9 cellular contexts compared by ENCODE assay signal in genomic region chr20:38217791-38218565, GRCh38. TPM values are rescaled to one million over a fixed set of nuclear protein-coding genes. Genes with fewer than 3 reads are reported as not detected.
DNase-seq lines count a peak whose midpoint lies in the region; ATAC-seq lines count a peak whose summit lies in the region.
"Had no signal": no experiment of that assay in that cellular context is flagged by ENCODE, and none has a peak within 500 bp of the region (broad histone marks: within the 10 kb centered on the region; RNA-seq: fewer than 3 reads in every experiment).

No MANE protein-coding gene starts in this region.

- no peaks in the 10 kb centered on the region for H4K20me1 ChIP-seq in GM23248 (ENCODE audit: insufficient read depth)

- no peaks in the 10 kb centered on the region for H3K4me1 Mint-ChIP-seq in activated naive CD8-positive, alpha-beta T cell treated with anti-CD3 and anti-CD28 coated beads, Interleukin-2, amount 50 U/mL, for 24 hours
- H3K4me1 Mint-ChIP-seq in activated T-helper 2 cell treated with anti-CD3 and anti-CD28 coated beads, Interferon-gamma antibody, Interleukin-2, Interleukin-4, amounts not matched to agents 10 μg/mL and 5 μg/mL and 100 μg/mL, durations not matched to agents 14 hours and 24 hours and 36 hours (ENCODE audit: low read depth): no peaks in the 10 kb centered on the region

- no peaks in the 10 kb centered on the region for H3K9me3 ChIP-seq in GM23248 (ENCODE audit: low read depth)

- H3K36me3 ChIP-seq in GM23248 (ENCODE audit: low read depth): no peaks in the 10 kb centered on the region

- peaks cover 12% of the 10 kb centered on the region for H3F3A ChIP-seq in GM23248 (ENCODE audit: insufficient read depth)

- peak overlapping the region; percentile 82 for H3K27ac ChIP-seq in GM23248

- H3K9ac ChIP-seq in GM23248: peak overlapping the region; percentile 63

- H3K4me1 ChIP-seq in GM23248 (ENCODE audit: insufficient read depth): peaks cover 25% of the 10 kb centered on the region

- WGBS in GM23248 (ENCODE audit: low coverage in 1 of 2, low lambda C conversion rate in 2 of 2, missing lambda C conversion rate in 2 of 2), 2 experiments: 17 to 21% methylated on average over 12 to 15 of the region's 15 CpGs

- H3K36me3 Mint-ChIP-seq in activated naive CD8-positive, alpha-beta T cell treated with anti-CD3 and anti-CD28 coated beads, Interleukin-2, amount 50 U/mL, for 24 hours (ENCODE audit: low read depth): no peaks in the 10 kb centered on the region
- no peaks in the 10 kb centered on the region for H3K36me3 Mint-ChIP-seq in activated T-helper 2 cell treated with anti-CD3 and anti-CD28 coated beads, Interferon-gamma antibody, Interleukin-2, Interleukin-4, amounts not matched to agents 10 μg/mL and 5 μg/mL and 100 μg/mL, durations not matched to agents 14 hours and 24 hours and 36 hours (ENCODE audit: low read depth)

- H3K4me2 ChIP-seq in GM23248 (ENCODE audit: unreplicated experiment): peak overlapping the region; percentile 38

- intact Hi-C loops in cardiac septum (cut with DNase I): loop anchor here (2.0 to 5.0 kb wide), 2 partner anchors 47 to 91 kb away; no protein-coding TSS in a partner anchor
- intact Hi-C loops in activated T-helper 2 cell treated with anti-CD3 and anti-CD28 coated beads, Interferon-gamma antibody, Interleukin-2, Interleukin-4, amounts not matched to agents 10 μg/mL and 5 μg/mL and 100 μg/mL, durations not matched to agents 14 hours and 24 hours and 36 hours (cut with micrococcal nuclease): no loop called here

- no peaks in the 10 kb centered on the region for H3K27me3 ChIP-seq in GM23248 (replicated peaks; ENCODE audit: insufficient read depth)

- H3K9me3 Mint-ChIP-seq in activated naive CD8-positive, alpha-beta T cell treated with anti-CD3 and anti-CD28 coated beads, Interleukin-2, amount 50 U/mL, for 24 hours: no peaks in the 10 kb centered on the region
- H3K9me3 Mint-ChIP-seq in activated T-helper 2 cell treated with anti-CD3 and anti-CD28 coated beads, Interferon-gamma antibody, Interleukin-2, Interleukin-4, amounts not matched to agents 10 μg/mL and 5 μg/mL and 100 μg/mL, durations not matched to agents 14 hours and 24 hours and 36 hours: no peaks in the 10 kb centered on the region

- H3K4me3 ChIP-seq in GM23248 (no peak overlapping the region), skeletal muscle cell (ENCODE audit: low read depth, low read length) (no peak overlapping the region)

- H3K4me3 Mint-ChIP-seq in activated naive CD8-positive, alpha-beta T cell treated with anti-CD3 and anti-CD28 coated beads, Interleukin-2, amount 50 U/mL, for 24 hours: no peak overlapping the region
- no peak overlapping the region for H3K4me3 Mint-ChIP-seq in activated T-helper 2 cell treated with anti-CD3 and anti-CD28 coated beads, Interferon-gamma antibody, Interleukin-2, Interleukin-4, amounts not matched to agents 10 μg/mL and 5 μg/mL and 100 μg/mL, durations not matched to agents 14 hours and 24 hours and 36 hours (ENCODE audit: low read depth)

- no peaks in the 10 kb centered on the region for H3K9me2 ChIP-seq in GM23248 (ENCODE audit: insufficient read depth)

- no peak for ATAC-seq in HG03442 (IDR thresholded peaks at IDR 0.05; ENCODE audit: unreplicated experiment)
- ATAC-seq in activated naive CD8-positive, alpha-beta T cell treated with anti-CD3 and anti-CD28 coated beads, Interleukin-2, amount 50 U/mL, for 24 hours: no peak

- no peaks in the 10 kb centered on the region for H3K79me2 ChIP-seq in GM23248 (ENCODE audit: insufficient read depth)

- H3K27me3 Mint-ChIP-seq in activated naive CD8-positive, alpha-beta T cell treated with anti-CD3 and anti-CD28 coated beads, Interleukin-2, amount 50 U/mL, for 24 hours: peaks cover 8% of the 10 kb centered on the region
- no peaks in the 10 kb centered on the region for H3K27me3 Mint-ChIP-seq in activated T-helper 2 cell treated with anti-CD3 and anti-CD28 coated beads, Interferon-gamma antibody, Interleukin-2, Interleukin-4, amounts not matched to agents 10 μg/mL and 5 μg/mL and 100 μg/mL, durations not matched to agents 14 hours and 24 hours and 36 hours (ENCODE audit: low read depth)

- H3K27ac Mint-ChIP-seq in activated naive CD8-positive, alpha-beta T cell treated with anti-CD3 and anti-CD28 coated beads, Interleukin-2, amount 50 U/mL, for 24 hours: no peak overlapping the region
- H3K27ac Mint-ChIP-seq in activated T-helper 2 cell treated with anti-CD3 and anti-CD28 coated beads, Interferon-gamma antibody, Interleukin-2, Interleukin-4, amounts not matched to agents 10 μg/mL and 5 μg/mL and 100 μg/mL, durations not matched to agents 14 hours and 24 hours and 36 hours: no peak overlapping the region

- DNase-seq in GM23248: peak; percentile 98
- DNase-seq in T1000 (lab: John Stamatoyannopoulos, UW): peak; percentile 81
- DNase-seq in cardiac septum (ENCODE audit: low spot score): peak; percentile 80
- peak; percentile 92 for DNase-seq in skeletal muscle cell (ENCODE audit: low read depth)
- DNase-seq in activated CD4-positive, alpha-beta T cell treated with anti-CD3 and anti-CD28 coated beads, Interleukin-2, amount 50 U/mL, for 4 hours: no peak
- DNase-seq in activated naive CD8-positive, alpha-beta T cell treated with anti-CD3 and anti-CD28 coated beads, Interleukin-2, amount 50 U/mL, for 24 hours: no peak
- no peak for DNase-seq in activated T-helper 2 cell treated with anti-CD3 and anti-CD28 coated beads, Interferon-gamma antibody, Interleukin-2, Interleukin-4, amounts not matched to agents 10 μg/mL and 5 μg/mL and 100 μg/mL, durations not matched to agents 14 hours and 24 hours and 36 hours (ENCODE audit: low spot score)
- DNase-seq: activated CD8-positive, alpha-beta memory T cell treated with anti-CD3 and anti-CD28 coated beads, Interleukin-2, amount 50 U/mL, for 4 hours had no signal

- in situ Hi-C loops in GM23248 (cut with MboI): no loop called here

- no peak overlapping the region; the same call in 1 of the 2 replicates for H2AFZ ChIP-seq in GM23248

RNA-seq across cellular contexts. Expression of gene KIAA1755, which starts 42.6 kb away (rescaled TPM):
- total RNA-seq in GM23248 (2014; rRNA removed; shearing (Covaris generic)): 2.8 and 5.1 TPM in 2 replicates
- polyA plus RNA-seq in GM23248 (2016; fragmentation: Nextera tagmentation; extraction: Ambion mirVana): 3.6 and 4.0 TPM in 2 replicates
- total RNA-seq in cardiac septum: 7.0 TPM
- not detected in 2 replicates for total RNA-seq in activated T-helper 2 cell treated with anti-CD3 and anti-CD28 coated beads, Interferon-gamma antibody, Interleukin-2, Interleukin-4, amounts not matched to agents 10 μg/mL and 5 μg/mL and 100 μg/mL, durations not matched to agents 14 hours and 24 hours and 36 hours

RNA-seq across cellular contexts. Expression of gene TGM2, which starts 52.9 kb away (rescaled TPM):
- total RNA-seq in GM23248 (2014; rRNA removed; shearing (Covaris generic)): 311 and 339 TPM in 2 replicates
- polyA plus RNA-seq in GM23248 (2016; fragmentation: Nextera tagmentation; extraction: Ambion mirVana): 254 and 269 TPM in 2 replicates
- total RNA-seq in cardiac septum: 792 TPM
- total RNA-seq in activated T-helper 2 cell treated with anti-CD3 and anti-CD28 coated beads, Interferon-gamma antibody, Interleukin-2, Interleukin-4, amounts not matched to agents 10 μg/mL and 5 μg/mL and 100 μg/mL, durations not matched to agents 14 hours and 24 hours and 36 hours: not detected in 2 replicates

Comparison
In these comparisons a context has a peak if more than half of its experiments do, and no peak if none do; other contexts are left out.
1. DNase-seq: peak in GM23248 (single experiment), T1000 (single experiment), cardiac septum (single experiment) and skeletal muscle cell (single experiment); none in activated CD4-positive, alpha-beta T cell treated with anti-CD3 and anti-CD28 coated beads, Interleukin-2, amount 50 U/mL, for 4 hours (0 of 2), activated naive CD8-positive, alpha-beta T cell treated with anti-CD3 and anti-CD28 coated beads, Interleukin-2, amount 50 U/mL, for 24 hours (single experiment) and activated T-helper 2 cell treated with anti-CD3 and anti-CD28 coated beads, Interferon-gamma antibody, Interleukin-2, Interleukin-4, amounts not matched to agents 10 μg/mL and 5 μg/mL and 100 μg/mL, durations not matched to agents 14 hours and 24 hours and 36 hours (single experiment).
2. RNA of gene TGM2, which starts 52.9 kb away (total RNA-seq): 792 TPM in cardiac septum (single experiment) and 311 to 339 TPM in GM23248; not detected in activated T-helper 2 cell treated with anti-CD3 and anti-CD28 coated beads, Interferon-gamma antibody, Interleukin-2, Interleukin-4, amounts not matched to agents 10 μg/mL and 5 μg/mL and 100 μg/mL, durations not matched to agents 14 hours and 24 hours and 36 hours; every median in the first group is over 100 times any median in the second.